Comparison of ENCODE assay signal across 34 cellular contexts in genomic region chr11:70059971-70060370, GRCh38. TPM values are rescaled to one million over a fixed set of nuclear protein-coding genes. Genes with fewer than 3 reads are reported as not detected.
"Had no signal": no experiment of that assay in that cellular context is flagged by ENCODE, and none has a peak within 500 bp of the region (broad histone marks: within the 10 kb centered on the region; RNA-seq: fewer than 3 reads in every experiment).

No MANE protein-coding gene starts in this region.

- DNase-seq: activated CD4-positive, alpha-beta T cell treated with anti-CD3 and anti-CD28 coated beads, Interleukin-2, amount 10 ng/mL, durations not matched to agents 24 days and 14 days; activated CD4-positive, alpha-beta T cell treated with anti-CD3 and anti-CD28 coated beads, Interleukin-2, amount 50 U/mL, for 4 hours; activated CD8-positive, alpha-beta T cell treated with anti-CD3 and anti-CD28 coated beads for 36 hours; activated effector memory CD4-positive, alpha-beta T cell treated with Interleukin-2 at 50 U/mL for 16 hours; activated naive CD4-positive, alpha-beta T cell treated with anti-CD3 and anti-CD28 coated beads, Interleukin-2, amount 10 ng/mL, durations not matched to agents 7 days and 5 days; activated naive CD8-positive, alpha-beta T cell treated with anti-CD3 and anti-CD28 coated beads, Interleukin-2, amount 50 U/mL, for 24 hours; activated T-cell treated with anti-CD3 and anti-CD28 coated beads for 4 hours; activated T-cell treated with anti-CD3 and anti-CD28 coated beads, Interleukin-2, amount 50 U/mL, for 4 hours; anterior cingulate cortex; central memory CD4-positive, alpha-beta T cell; Kasumi-1; KG1; MM.1S; MV-4-11; NCI-H1092; NCI-H1436 treated with DMSO at 0.1 percent for 48 hours; NCI-H1694 treated with DMSO at 0.1 percent for 48 hours; NCI-H2029; NCI-H510A; NCI-H526; NCI-H748 treated with DMSO at 0.1 percent for 48 hours; NK-92 treated with Interleukin-12 subunit alpha and Interleukin-12 subunit beta, amount 100 ng/mL, for 24 hours; PC-3; SIG-M5 had no signal

- H3K27me3 ChIP-seq: Peyer's patch had no signal

- H3K4me1 ChIP-seq: Peyer's patch had no signal

- H3K4me3 Mint-ChIP-seq: activated CD4-positive, alpha-beta T cell treated with anti-CD3 and anti-CD28 coated beads, Interleukin-2, amount 10 ng/mL, durations not matched to agents 24 days and 14 days; activated CD8-positive, alpha-beta T cell treated with anti-CD3 and anti-CD28 coated beads for 36 hours; activated naive CD4-positive, alpha-beta T cell treated with anti-CD3 and anti-CD28 coated beads, Interleukin-2, amount 10 ng/mL, durations not matched to agents 7 days and 5 days; activated naive CD8-positive, alpha-beta T cell; activated naive CD8-positive, alpha-beta T cell treated with anti-CD3 and anti-CD28 coated beads, Interleukin-2, amount 50 U/mL, for 24 hours; activated T-cell treated with anti-CD3 and anti-CD28 coated beads, Interleukin-2, amount 50 U/mL, for 4 hours; activated T-helper 1 cell treated with anti-CD3 and anti-CD28 coated beads, Interleukin-12 subunit alpha, Interleukin-12 subunit beta, Interleukin-2, Interleukin-4 antibody, amounts not matched to agents 30 ng/mL and 10 ng/mL and 1 ng/mL, durations not matched to agents 14 hours and 24 hours and 36 hours; brain; T-helper 1 cell treated with Interleukin-12 subunit alpha and Interleukin-12 subunit beta and Interleukin-4 antibody, amounts not matched to agents 30 μg/mL and 1 μg/mL, for 36 hours; T-helper 2 cell treated with Interferon-gamma antibody and Interleukin-4, amounts not matched to agents 5 μg/mL and 100 μg/mL, for 36 hours had no signal

- H3K27ac ChIP-seq: Peyer's patch, RWPE1, SK-N-MC had no signal

- H3K36me3 ChIP-seq: Peyer's patch had no signal

- H3K9me3 Mint-ChIP-seq: activated naive CD4-positive, alpha-beta T cell treated with anti-CD3 and anti-CD28 coated beads, Interleukin-2, amount 10 ng/mL, durations not matched to agents 7 days and 5 days; activated T-helper 1 cell treated with anti-CD3 and anti-CD28 coated beads, Interleukin-12 subunit alpha, Interleukin-12 subunit beta, Interleukin-2, Interleukin-4 antibody, amounts not matched to agents 30 ng/mL and 10 ng/mL and 1 ng/mL, durations not matched to agents 14 hours and 24 hours and 36 hours; T-helper 1 cell treated with Interleukin-12 subunit alpha and Interleukin-12 subunit beta and Interleukin-4 antibody, amounts not matched to agents 30 μg/mL and 1 μg/mL, for 36 hours had no signal

- ATAC-seq: activated CD8-positive, alpha-beta T cell treated with anti-CD3 and anti-CD28 coated beads for 36 hours; activated naive CD8-positive, alpha-beta T cell treated with anti-CD3 and anti-CD28 coated beads, Interleukin-2, amount 50 U/mL, for 24 hours; activated T-cell treated with anti-CD3 and anti-CD28 coated beads, Interleukin-2, amount 50 U/mL, for 4 hours; PC-3; Right ventricle myocardium inferior had no signal

- H3K4me1 Mint-ChIP-seq: activated CD4-positive, alpha-beta T cell treated with anti-CD3 and anti-CD28 coated beads, Interleukin-2, amount 10 ng/mL, durations not matched to agents 24 days and 14 days; activated naive CD4-positive, alpha-beta T cell treated with anti-CD3 and anti-CD28 coated beads, Interleukin-2, amount 10 ng/mL, durations not matched to agents 7 days and 5 days; activated naive CD8-positive, alpha-beta T cell treated with anti-CD3 and anti-CD28 coated beads, Interleukin-2, amount 50 U/mL, for 24 hours; brain had no signal

- H3K4me3 ChIP-seq: Peyer's patch, SK-N-MC had no signal

- H3K9me3 ChIP-seq: Peyer's patch had no signal

- H3K27ac Mint-ChIP-seq: activated CD4-positive, alpha-beta T cell treated with anti-CD3 and anti-CD28 coated beads, Interleukin-2, amount 10 ng/mL, durations not matched to agents 24 days and 14 days; activated CD8-positive, alpha-beta T cell treated with anti-CD3 and anti-CD28 coated beads for 36 hours; activated naive CD4-positive, alpha-beta T cell treated with anti-CD3 and anti-CD28 coated beads, Interleukin-2, amount 10 ng/mL, durations not matched to agents 7 days and 5 days; activated naive CD8-positive, alpha-beta T cell; activated naive CD8-positive, alpha-beta T cell treated with anti-CD3 and anti-CD28 coated beads, Interleukin-2, amount 50 U/mL, for 24 hours; activated T-helper 1 cell treated with anti-CD3 and anti-CD28 coated beads, Interleukin-12 subunit alpha, Interleukin-12 subunit beta, Interleukin-2, Interleukin-4 antibody, amounts not matched to agents 30 ng/mL and 10 ng/mL and 1 ng/mL, durations not matched to agents 14 hours and 24 hours and 36 hours; brain; T-helper 1 cell treated with Interleukin-12 subunit alpha and Interleukin-12 subunit beta and Interleukin-4 antibody, amounts not matched to agents 30 μg/mL and 1 μg/mL, for 36 hours; T-helper 2 cell treated with Interferon-gamma antibody and Interleukin-4, amounts not matched to agents 5 μg/mL and 100 μg/mL, for 36 hours had no signal

- H3K36me3 Mint-ChIP-seq: activated naive CD4-positive, alpha-beta T cell treated with anti-CD3 and anti-CD28 coated beads, Interleukin-2, amount 10 ng/mL, durations not matched to agents 7 days and 5 days; brain had no signal

RNA-seq across cellular contexts. Expression of gene ANO1, which starts 18.1 kb away (rescaled TPM):
- total RNA-seq: activated CD4-positive, alpha-beta T cell treated with anti-CD3 and anti-CD28 coated beads, Interleukin-2, amount 10 ng/mL, durations not matched to agents 24 days and 14 days; activated CD8-positive, alpha-beta memory T cell treated with anti-CD3 and anti-CD28 coated beads for 36 hours; activated CD8-positive, alpha-beta T cell treated with anti-CD3 and anti-CD28 coated beads for 36 hours; activated T-helper 1 cell treated with anti-CD3 and anti-CD28 coated beads, Interleukin-12 subunit alpha, Interleukin-12 subunit beta, Interleukin-2, Interleukin-4 antibody, amounts not matched to agents 30 ng/mL and 10 ng/mL and 1 ng/mL, durations not matched to agents 14 hours and 24 hours and 36 hours had no signal
